In the genomic region with DNA sequence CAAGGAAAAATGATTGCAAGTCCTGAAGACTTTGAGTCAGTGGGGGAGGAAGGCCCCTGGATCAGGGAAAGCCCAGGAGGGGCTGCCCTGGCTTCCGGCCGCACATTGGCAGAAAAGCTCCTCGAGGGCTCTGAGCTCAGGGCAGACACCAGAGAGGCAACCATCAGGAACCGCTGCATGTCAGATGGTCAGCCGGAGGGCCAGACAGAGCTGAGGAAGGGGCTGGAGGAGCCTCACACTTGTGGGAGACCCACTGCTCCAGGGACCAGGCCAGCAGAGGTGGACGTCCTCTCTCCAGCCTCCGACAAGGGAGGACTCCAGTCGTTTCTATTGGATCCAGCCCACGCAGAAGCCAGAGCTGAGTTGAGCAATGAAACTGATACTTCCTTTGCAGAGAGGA, we compare ENCODE assay signal across 7 cellular contexts.
"Had no signal": no experiment of that assay in that cellular context is flagged by ENCODE, and none has a peak within 500 bp of the region (broad histone marks: within the 10 kb centered on the region; RNA-seq: fewer than 3 reads in every experiment).

No MANE protein-coding gene starts in this region.

- H3K9me3 ChIP-seq: HAP-1 had no signal

- H3K27ac Mint-ChIP-seq: HFFc6 had no signal

- H3K4me3 Mint-ChIP-seq: HFFc6 had no signal

- ATAC-seq: HCT116 had no signal

- H3K9me3 Mint-ChIP-seq: HFFc6 had no signal

- DNase-seq: GM23248, GOT3, H7, HFFc6, IMR-90 had no signal
